8 cellular contexts compared by ENCODE assay signal in genomic region chr22:20508815-20509271, GRCh38. TPM values are rescaled to one million over a fixed set of nuclear protein-coding genes. Genes with fewer than 3 reads are reported as not detected.
DNase-seq lines count a peak whose midpoint lies in the region; ATAC-seq and TF ChIP-seq lines count a peak whose summit lies in the region.

No MANE protein-coding gene starts in this region.

- TF ChIP-seq CTCF in A673 (conservative IDR thresholded peaks at IDR 0.05; ENCODE audit: low read depth, low read length) (no peak), mammary epithelial cell (conservative IDR thresholded peaks at IDR 0.05 in 1 of 2, IDR thresholded peaks at IDR 0.05 in 1 of 2; ENCODE audit: extremely low read depth in 1 of 2, insufficient read depth in 1 of 2, low read depth in 1 of 2, low read length in 2 of 2) (no peak)

- dilution Hi-C loops in mammary epithelial cell (cut with HindIII; ENCODE audit: low sequenced_read_pairs) = no loop called here

- H3K36me3 ChIP-seq in A673 (ENCODE audit: insufficient read depth, low read length, poor library complexity, severe bottlenecking) = no peaks in the 10 kb centered on the region
- H3K36me3 ChIP-seq in Karpas-422 (ENCODE audit: insufficient read depth, low read length) = 0 out of 2 replicates have a peak, but pooled peaks cover 5% of the 10 kb centered on the region
- peaks cover 3% of the 10 kb centered on the region for H3K36me3 ChIP-seq in mammary epithelial cell (ENCODE audit: insufficient read depth, low read length)
- H3K36me3 ChIP-seq in mesodermal cell (ENCODE audit: control insufficient read depth, insufficient read depth, low read length) = peaks cover 33% of the 10 kb centered on the region

- H2AFZ ChIP-seq in Karpas-422 (ENCODE audit: low read length) (no peak overlapping the region), mammary epithelial cell (ENCODE audit: low read depth, low read length) (no peak overlapping the region)

- DNase-seq in A673 (ENCODE audit: low spot score) (no peak), Karpas-422 (peak; percentile 72), mammary epithelial cell (peak; percentile 13)
- no peak for DNase-seq in activated CD8-positive, alpha-beta memory T cell treated with anti-CD3 and anti-CD28 coated beads, Interleukin-2, amount 50 U/mL, for 4 hours

- H3K4me2 ChIP-seq in Karpas-422 (ENCODE audit: low read depth, low read length, poor library complexity, severe bottlenecking) (peak overlapping the region; percentile 94), mammary epithelial cell (ENCODE audit: insufficient read depth, low read depth, low read length) (peak overlapping the region; percentile 88)

- peak overlapping the region; percentile 83 for H3K9ac ChIP-seq in Karpas-422 (ENCODE audit: low read length)
- peak overlapping the region; percentile 99 for H3K9ac ChIP-seq in mammary epithelial cell (ENCODE audit: insufficient read depth, low read length)

- POLR2A ChIA-PET in A673 (lab: Charles Lee; ENCODE audit: low non-redundant PET) = no interaction called here

- peak overlapping the region; percentile 60 for H3K27ac ChIP-seq in A673 (ENCODE audit: low read depth, low read length, poor library complexity, severe bottlenecking)
- peak overlapping the region; percentile 68 for H3K27ac ChIP-seq in Karpas-422 (ENCODE audit: low read length)
- peak overlapping the region; percentile 87 for H3K27ac ChIP-seq in mammary epithelial cell (ENCODE audit: insufficient read depth, low read depth, low read length)
- H3K27ac ChIP-seq in mesodermal cell (ENCODE audit: low read depth, low read length, severe bottlenecking) = peak overlapping the region; percentile 86

- H4K20me1 ChIP-seq in Karpas-422 (ENCODE audit: insufficient read depth, low read depth, low read length) (peaks cover 28% of the 10 kb centered on the region), mammary epithelial cell (ENCODE audit: insufficient read depth, low read length) (no peaks in the 10 kb centered on the region)

- H3K4me3 ChIP-seq in A673 (ENCODE audit: low read depth, low read length, poor library complexity, severe bottlenecking) (peak overlapping the region; percentile 89), Karpas-422 (ENCODE audit: low read length) (peak overlapping the region; percentile 83), mammary epithelial cell (replicated peaks in 1 of 3; ENCODE audit: insufficient read depth in 1 of 3, low read depth in 2 of 3, low read length in 3 of 3) (peak overlapping the region; percentile 54 to 96 (median 84)), mesodermal cell (ENCODE audit: extremely low read depth, insufficient read depth, low read length, poor library complexity, severe bottlenecking) (peak overlapping the region; percentile 95)

- peaks cover 67% of the 10 kb centered on the region for H3K79me2 ChIP-seq in Karpas-422 (ENCODE audit: low read length)
- H3K79me2 ChIP-seq in mammary epithelial cell (ENCODE audit: insufficient read depth, low read length) = peaks cover 70% of the 10 kb centered on the region

- H3K9me2 ChIP-seq in Karpas-422 (replicated peaks; ENCODE audit: insufficient read depth, low read length) = no peaks in the 10 kb centered on the region

- H3K4me1 ChIP-seq in A673 (ENCODE audit: insufficient read depth, low read length, poor library complexity, severe bottlenecking) (peaks cover 21% of the 10 kb centered on the region), Karpas-422 (ENCODE audit: low read length) (peaks cover 36% of the 10 kb centered on the region), mammary epithelial cell (ENCODE audit: insufficient read depth, low read length) (peaks cover 43% of the 10 kb centered on the region), mesodermal cell (ENCODE audit: control insufficient read depth, insufficient read depth, low read length, poor library complexity, severe bottlenecking) (peaks cover 23% of the 10 kb centered on the region)

- H3K9me3 ChIP-seq in A673 (ENCODE audit: low read depth, low read length, poor library complexity, severe bottlenecking) (no peaks in the 10 kb centered on the region), Karpas-422 (ENCODE audit: low read length) (no peaks in the 10 kb centered on the region), mammary epithelial cell (replicated peaks; ENCODE audit: insufficient read depth, low read length) (no peaks in the 10 kb centered on the region), mesodermal cell (ENCODE audit: control insufficient read depth, low read length) (no peaks in the 10 kb centered on the region)

- H3K27me3 ChIP-seq in A673 (replicated peaks; ENCODE audit: insufficient read depth, low read depth, low read length, poor library complexity) = no peaks in the 10 kb centered on the region
- H3K27me3 ChIP-seq in Karpas-422 (ENCODE audit: low read length) = no peaks in the 10 kb centered on the region
- H3K27me3 ChIP-seq in mammary epithelial cell (ENCODE audit: insufficient read depth, low read length) = no peaks in the 10 kb centered on the region

- CTCF ChIA-PET in A673 (lab: Charles Lee) = interaction anchor here (0.6 kb wide), 1 partner anchor 90 kb away, joined by 7 read pairs; no protein-coding TSS in a partner anchor
- CTCF ChIA-PET in mammary epithelial cell (lab: Charles Lee; ENCODE audit: low non-redundant PET) = interaction anchor here (0.8 kb wide), 1 partner anchor 1134 kb away, joined by 22 read pairs; no protein-coding TSS in a partner anchor

- 0% methylated on average over 6 of the region's 10 CpGs for WGBS in mammary epithelial cell (ENCODE audit: low coverage, missing lambda C conversion rate)
- 59 to 61% methylated on average over 10 of the region's 10 CpGs for WGBS in mesodermal cell (ENCODE audit: insufficient coverage in 2 of 2), 2 experiments

- ATAC-seq in HG02884 (IDR thresholded peaks at IDR 0.05; ENCODE audit: unreplicated experiment) = no peak
- ATAC-seq in GM21528 (IDR thresholded peaks at IDR 0.05; ENCODE audit: low FRiP score, unreplicated experiment) = no peak
- ATAC-seq in HG03135 (IDR thresholded peaks at IDR 0.05; ENCODE audit: unreplicated experiment) = no peak

- in situ Hi-C loops in mammary epithelial cell (cut with MboI; ENCODE audit: low sequenced_read_pairs in 2 of 2) = no loop called here

- intact Hi-C loops in A673 (cut with micrococcal nuclease; ENCODE audit: unreplicated experiment) = no loop called here
- intact Hi-C loops in mammary epithelial cell (cut with micrococcal nuclease) = loop anchor here (1.0 to 2.0 kb wide), 3 partner anchors 14 to 60 kb away; partner anchors contain the start of gene KLHL22

- BruUV-seq in A673 (replicated peaks; lab: Mats Ljungman, UMichigan) (TSS peak; percentile 82), mammary epithelial cell (replicated peaks; lab: Mats Ljungman, UMichigan) (no TSS peak)

RNA-seq across cellular contexts. Expression of gene MED15, which starts 1.4 kb away (rescaled TPM):
- total RNA-seq in A673 (2021) (96.2 and 101 TPM in 2 replicates), mammary epithelial cell (100 to 1,000 TPM in 1 of 2 donors, 10 to 100 TPM in 1; 34.3 to 138 TPM)
- 36.9 and 70.3 TPM in 2 replicates for total RNA-seq in Karpas-422 (2014; rRNA removed; shearing (Covaris generic); ENCODE audit: low replicate concordance)
- 51.1 TPM for polyA plus RNA-seq in mammary epithelial cell
- polyA minus RNA-seq in mammary epithelial cell = 93.6 TPM
- 83.8 TPM for polyA plus RNA-seq in mesodermal cell (2013, experiment 1 of 2)
- 71.0 TPM for polyA plus RNA-seq in mesodermal cell (2013, experiment 2 of 2)

RNA-seq across cellular contexts. Expression of gene KLHL22, which starts 13.2 kb away (rescaled TPM):
- total RNA-seq in A673 (2021) = 36.2 and 46.3 TPM in 2 replicates
- 9.7 and 23.7 TPM in 2 replicates for total RNA-seq in Karpas-422 (2014; rRNA removed; shearing (Covaris generic); ENCODE audit: low replicate concordance)
- 10 to 100 TPM; 14.7 to 18.8 TPM for total RNA-seq in mammary epithelial cell
- polyA plus RNA-seq in mammary epithelial cell = 10.5 TPM
- 2.3 TPM for polyA minus RNA-seq in mammary epithelial cell
- 17.7 TPM for polyA plus RNA-seq in mesodermal cell (2013, experiment 1 of 2)
- polyA plus RNA-seq in mesodermal cell (2013, experiment 2 of 2) = 17.0 TPM

Comparison
In these comparisons a context has a peak if more than half of its experiments do, and no peak if none do; other contexts are left out.
1. DNase-seq: peak in Karpas-422 (single experiment) and mammary epithelial cell (single experiment); none in A673 (single experiment) and activated CD8-positive, alpha-beta memory T cell treated with anti-CD3 and anti-CD28 coated beads, Interleukin-2, amount 50 U/mL, for 4 hours (single experiment).
2. Peak in every context shown above with its lines, with median percentiles within 50 percentile points of each other: H3K27ac ChIP-seq and H3K4me3 ChIP-seq.